18 cellular contexts compared by ENCODE assay signal in the genomic region with DNA sequence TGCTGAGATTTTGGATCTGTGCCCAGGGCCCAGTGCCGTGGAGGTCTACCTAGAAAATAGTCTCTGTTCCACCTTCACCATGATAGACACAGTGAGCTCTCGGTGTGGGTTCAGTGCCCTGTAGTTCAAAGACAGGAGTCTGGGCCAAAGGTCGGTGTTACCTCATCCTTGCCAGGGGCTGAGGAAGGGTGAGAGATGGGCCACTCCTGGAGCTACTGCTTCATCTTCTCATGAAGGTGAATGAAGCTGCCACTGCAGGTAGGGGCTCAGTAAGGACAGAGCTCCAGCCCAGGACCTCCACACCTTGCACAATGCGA. TPM values are rescaled to one million over a fixed set of nuclear protein-coding genes. Genes with fewer than 3 reads are reported as not detected.
DNase-seq lines count a peak whose midpoint lies in the region; ATAC-seq and TF ChIP-seq lines count a peak whose summit lies in the region.
"Had no signal": no experiment of that assay in that cellular context is flagged by ENCODE, and none has a peak within 500 bp of the region (broad histone marks: within the 10 kb centered on the region; RNA-seq: fewer than 3 reads in every experiment).

No MANE protein-coding gene starts in this region.

- H3K9me3 Mint-ChIP-seq in activated CD4-positive, alpha-beta T cell treated with anti-CD3 and anti-CD28 coated beads, Interleukin-2, amount 10 ng/mL, durations not matched to agents 24 days and 14 days = no peaks in the 10 kb centered on the region
- H3K9me3 Mint-ChIP-seq in CD4-positive, alpha-beta T cell = no peaks in the 10 kb centered on the region
- H3K9me3 Mint-ChIP-seq in activated naive CD8-positive, alpha-beta T cell (ENCODE audit: low read depth) = no peaks in the 10 kb centered on the region
- no peaks in the 10 kb centered on the region for H3K9me3 Mint-ChIP-seq in naive B cell

- no peaks in the 10 kb centered on the region for H3K36me3 Mint-ChIP-seq in activated CD4-positive, alpha-beta T cell treated with anti-CD3 and anti-CD28 coated beads, Interleukin-2, amount 10 ng/mL, durations not matched to agents 24 days and 14 days (ENCODE audit: low read depth)
- no peaks in the 10 kb centered on the region for H3K36me3 Mint-ChIP-seq in CD4-positive, alpha-beta T cell (ENCODE audit: low read depth)
- no peaks in the 10 kb centered on the region for H3K36me3 Mint-ChIP-seq in activated naive CD8-positive, alpha-beta T cell
- no peaks in the 10 kb centered on the region for H3K36me3 Mint-ChIP-seq in naive B cell

- DNase-seq in activated CD4-positive, alpha-beta T cell treated with anti-CD3 and anti-CD28 coated beads, Interleukin-2, amount 10 ng/mL, durations not matched to agents 24 days and 14 days = no peak
- DNase-seq in activated CD4-positive, alpha-beta T cell treated with anti-CD3 and anti-CD28 coated beads, Interleukin-2, amount 50 U/mL, for 4 hours = no peak
- no peak for DNase-seq in CD4-positive, alpha-beta T cell
- DNase-seq in naive B cell = no peak
- DNase-seq in T-helper 1 cell = no peak
- DNase-seq in NCI-H1048 (lab: John Stamatoyannopoulos, UW) = no peak
- DNase-seq: activated CD4-positive, CD25-positive, alpha-beta regulatory T cell treated with anti-CD3 and anti-CD28 coated beads, Interleukin-2, amount 50 U/mL, for 72 hours; endodermal cell; MM.1S; NCI-H146; NCI-H2171; NCI-H526; psoas muscle had no signal

- intact Hi-C loops in activated CD4-positive, alpha-beta T cell treated with anti-CD3 and anti-CD28 coated beads, Interleukin-2, amount 10 ng/mL, durations not matched to agents 24 days and 14 days (cut with micrococcal nuclease) = loop anchor here (5.0 kb wide), 1 partner anchor 118 kb away; the partner anchor contains the start of gene SMAD4
- intact Hi-C loops in CD4-positive, alpha-beta T cell (cut with DNase I, micrococcal nuclease) = loop anchor here in 1 of 2 experiments (2.0 kb wide), 1 partner anchor 40 kb away; no protein-coding TSS in a partner anchor

- no peaks in the 10 kb centered on the region for H3K27me3 ChIP-seq in CD4-positive, alpha-beta T cell (ENCODE audit: control insufficient read depth, insufficient read depth, low read length)
- H3K27me3 ChIP-seq: brain microvascular endothelial cell had no signal

- no peak overlapping the region for H3K27ac ChIP-seq in CD4-positive, alpha-beta T cell (ENCODE audit: low read depth, low read length)
- H3K27ac ChIP-seq: brain microvascular endothelial cell, coronary artery, psoas muscle, skin epidermis had no signal

- H3K9me3 ChIP-seq in CD4-positive, alpha-beta T cell (ENCODE audit: control insufficient read depth, low read length) = no peaks in the 10 kb centered on the region
- H3K9me3 ChIP-seq: psoas muscle had no signal

- no peaks in the 10 kb centered on the region for H3K27me3 Mint-ChIP-seq in activated CD4-positive, alpha-beta T cell treated with anti-CD3 and anti-CD28 coated beads, Interleukin-2, amount 10 ng/mL, durations not matched to agents 24 days and 14 days
- H3K27me3 Mint-ChIP-seq in CD4-positive, alpha-beta T cell = no peaks in the 10 kb centered on the region
- H3K27me3 Mint-ChIP-seq in activated naive CD8-positive, alpha-beta T cell = no peaks in the 10 kb centered on the region
- H3K27me3 Mint-ChIP-seq in naive B cell = no peaks in the 10 kb centered on the region

- CTCF ChIA-PET in CD4-positive, alpha-beta T cell (lab: Charles Lee) = interaction anchor here (1.0 kb wide), 1 partner anchor 18 kb away, joined by 3 read pairs; no protein-coding TSS in a partner anchor

- TF ChIP-seq CTCF in CD4-positive, alpha-beta T cell (IDR thresholded peaks at IDR 0.05) = no peak

- H3K4me1 Mint-ChIP-seq in activated CD4-positive, alpha-beta T cell treated with anti-CD3 and anti-CD28 coated beads, Interleukin-2, amount 10 ng/mL, durations not matched to agents 24 days and 14 days = peaks cover 43% of the 10 kb centered on the region
- H3K4me1 Mint-ChIP-seq in CD4-positive, alpha-beta T cell (ENCODE audit: low read depth) = peaks cover 39% of the 10 kb centered on the region
- peaks cover 50% of the 10 kb centered on the region for H3K4me1 Mint-ChIP-seq in activated naive CD8-positive, alpha-beta T cell (ENCODE audit: low read depth)
- H3K4me1 Mint-ChIP-seq in naive B cell = peaks cover 31 to 50% (median 37%) of the 10 kb centered on the region in 3 donors

- peak overlapping the region; percentile 67 for H3K27ac Mint-ChIP-seq in activated CD4-positive, alpha-beta T cell treated with anti-CD3 and anti-CD28 coated beads, Interleukin-2, amount 10 ng/mL, durations not matched to agents 24 days and 14 days
- peak overlapping the region; percentile 1 for H3K27ac Mint-ChIP-seq in CD4-positive, alpha-beta T cell
- H3K27ac Mint-ChIP-seq in activated naive CD8-positive, alpha-beta T cell = peak overlapping the region; percentile 56
- peak overlapping the region in 5 of 6 donors; percentile 21 to 85 (median 78) for H3K27ac Mint-ChIP-seq in naive B cell
- H3K27ac Mint-ChIP-seq: endodermal cell had no signal

- no peak overlapping the region for H3K4me3 Mint-ChIP-seq in activated CD4-positive, alpha-beta T cell treated with anti-CD3 and anti-CD28 coated beads, Interleukin-2, amount 10 ng/mL, durations not matched to agents 24 days and 14 days
- H3K4me3 Mint-ChIP-seq in CD4-positive, alpha-beta T cell = no peak overlapping the region
- H3K4me3 Mint-ChIP-seq in activated naive CD8-positive, alpha-beta T cell = no peak overlapping the region
- H3K4me3 Mint-ChIP-seq in naive B cell = peak overlapping the region in 1 of 8 donors; percentile 80
- H3K4me3 Mint-ChIP-seq: endodermal cell had no signal

- POLR2A ChIA-PET in CD4-positive, alpha-beta T cell (lab: Charles Lee) = interaction anchor here (1.4 kb wide), 1 partner anchor 45 kb away, joined by 4 read pairs; no protein-coding TSS in a partner anchor

- ATAC-seq in CD4-positive, alpha-beta T cell (ENCODE audit: poor library complexity) = no peak
- ATAC-seq in naive B cell (ENCODE audit: low read depth in 2 of 2) = no peak
- ATAC-seq in GM18519 (IDR thresholded peaks at IDR 0.05; ENCODE audit: low FRiP score, unreplicated experiment) = no peak
- ATAC-seq: psoas muscle had no signal

RNA-seq across cellular contexts. Expression of gene MEX3C, which starts 47.1 kb away (rescaled TPM):
- 57.4 and 62.6 TPM in 2 replicates for total RNA-seq in activated CD4-positive, alpha-beta T cell treated with anti-CD3 and anti-CD28 coated beads, Interleukin-2, amount 10 ng/mL, durations not matched to agents 24 days and 14 days
- total RNA-seq in CD4-positive, alpha-beta T cell = 10 to 100 TPM; 70.8 to 76.1 TPM
- polyA plus RNA-seq in naive B cell (ENCODE audit: low read depth in 6 of 6) = 10 to 100 TPM in 2 of 6 donors, 1 to 10 TPM in 4; 6.6 to 13.4 (median 8.7) TPM

Comparison
In these comparisons a context has a peak if more than half of its experiments do, and no peak if none do; other contexts are left out.
1. H3K27ac Mint-ChIP-seq: peak in every context shown above with its lines; median percentile 78 in naive B cell; 67 in activated CD4-positive, alpha-beta T cell treated with anti-CD3 and anti-CD28 coated beads, Interleukin-2, amount 10 ng/mL, durations not matched to agents 24 days and 14 days; 56 in activated naive CD8-positive, alpha-beta T cell; 1 in CD4-positive, alpha-beta T cell.